In genomic region chr19:6522712-6523111, GRCh38 we compare ENCODE assay signal across 1 cellular context.
TF ChIP-seq lines count a peak whose summit lies in the region.

No MANE protein-coding gene starts in this region.

TF ChIP-seq in GM12878, 131 proteins besides CTCF, POLR2A, EP300 and RAD21 (continued from another document):
- TF ChIP-seq, protein P1, sequence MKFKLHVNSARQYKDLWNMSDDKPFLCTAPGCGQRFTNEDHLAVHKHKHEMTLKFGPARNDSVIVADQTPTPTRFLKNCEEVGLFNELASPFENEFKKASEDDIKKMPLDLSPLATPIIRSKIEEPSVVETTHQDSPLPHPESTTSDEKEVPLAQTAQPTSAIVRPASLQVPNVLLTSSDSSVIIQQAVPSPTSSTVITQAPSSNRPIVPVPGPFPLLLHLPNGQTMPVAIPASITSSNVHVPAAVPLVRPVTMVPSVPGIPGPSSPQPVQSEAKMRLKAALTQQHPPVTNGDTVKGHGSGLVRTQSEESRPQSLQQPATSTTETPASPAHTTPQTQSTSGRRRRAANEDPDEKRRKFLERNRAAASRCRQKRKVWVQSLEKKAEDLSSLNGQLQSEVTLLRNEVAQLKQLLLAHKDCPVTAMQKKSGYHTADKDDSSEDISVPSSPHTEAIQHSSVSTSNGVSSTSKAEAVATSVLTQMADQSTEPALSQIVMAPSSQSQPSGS (IDR thresholded peaks at IDR 0.05; ENCODE audit: low read length): no peak
- TF ChIP-seq EGR1 (IDR thresholded peaks at IDR 0.05; ENCODE audit: borderline replicate concordance in 1 of 2, low read depth in 2 of 2, low read length in 2 of 2): no peak
- no peak for TF ChIP-seq CBX3 (IDR thresholded peaks at IDR 0.05; ENCODE audit: borderline replicate concordance, low read depth)
TF ChIP-seq in GM12878: peak in this region for 5.
